In genomic region chr12:43285248-43285647, GRCh38 we compare ENCODE assay signal across 12 cellular contexts.
DNase-seq lines count a peak whose midpoint lies in the region; ATAC-seq and TF ChIP-seq lines count a peak whose summit lies in the region.
"Had no signal": no experiment of that assay in that cellular context is flagged by ENCODE, and none has a peak within 500 bp of the region (broad histone marks: within the 10 kb centered on the region; RNA-seq: fewer than 3 reads in every experiment).

No MANE protein-coding gene starts in this region.

- H3K27me3 Mint-ChIP-seq in MCF 10A (ENCODE audit: insufficient read depth, unreplicated experiment): no peaks in the 10 kb centered on the region
- H3K27me3 Mint-ChIP-seq in immature natural killer cell (ENCODE audit: low read depth in 3 of 3): no peaks in the 10 kb centered on the region
- H3K27me3 Mint-ChIP-seq in progenitor cell of endocrine pancreas: no peaks in the 10 kb centered on the region
- H3K27me3 Mint-ChIP-seq: activated CD4-positive, alpha-beta T cell treated with anti-CD3 and anti-CD28 coated beads, Interleukin-2, amount 10 ng/mL, durations not matched to agents 7 days and 5 days; brain had no signal

- POLR2A ChIA-PET in MCF 10A (lab: Yijun Ruan, JAX): interaction anchor here (0.7 to 1.3 kb wide), 3 partner anchors 21 to 802 kb away, joined by 3 read pairs; no protein-coding TSS in a partner anchor

- in situ Hi-C loops in KBM-7 (cut with MboI; ENCODE audit: low pct_unique_long_range_greater_than_20kb, low sequenced_read_pairs): no loop called here

- ATAC-seq in HG03025 (IDR thresholded peaks at IDR 0.05; ENCODE audit: low FRiP score, unreplicated experiment): peak; percentile 52

- H3K36me3 Mint-ChIP-seq in MCF 10A (ENCODE audit: insufficient read depth, unreplicated experiment): no peaks in the 10 kb centered on the region
- H3K36me3 Mint-ChIP-seq in immature natural killer cell: no peaks in the 10 kb centered on the region
- H3K36me3 Mint-ChIP-seq in progenitor cell of endocrine pancreas (ENCODE audit: insufficient read depth): no peaks in the 10 kb centered on the region
- H3K36me3 Mint-ChIP-seq: brain had no signal

- peak overlapping the region; percentile 67 for H3K27ac Mint-ChIP-seq in MCF 10A (ENCODE audit: low read depth, unreplicated experiment)
- no peak overlapping the region for H3K27ac Mint-ChIP-seq in immature natural killer cell
- no peak overlapping the region for H3K27ac Mint-ChIP-seq in progenitor cell of endocrine pancreas
- H3K27ac Mint-ChIP-seq: activated CD4-positive, alpha-beta T cell treated with anti-CD3 and anti-CD28 coated beads, Interleukin-2, amount 10 ng/mL, durations not matched to agents 7 days and 5 days had no signal

- TF ChIP-seq CTCF in MCF 10A (IDR thresholded peaks at IDR 0.05; ENCODE audit: unreplicated experiment) (no peak), progenitor cell of endocrine pancreas (IDR thresholded peaks at IDR 0.05; ENCODE audit: unreplicated experiment) (no peak)

- H3K9me3 Mint-ChIP-seq in MCF 10A (ENCODE audit: unreplicated experiment) (no peaks in the 10 kb centered on the region), immature natural killer cell (peaks cover 0 to 6% (median 0%) of the 10 kb centered on the region in 6 donors), progenitor cell of endocrine pancreas (ENCODE audit: low read depth) (no peaks in the 10 kb centered on the region)
- H3K9me3 Mint-ChIP-seq: activated CD4-positive, alpha-beta T cell treated with anti-CD3 and anti-CD28 coated beads, Interleukin-2, amount 10 ng/mL, durations not matched to agents 7 days and 5 days had no signal

- no TSS peak for BruUV-seq in MCF 10A (replicated peaks; lab: Mats Ljungman, UMichigan)

- peaks cover 19% of the 10 kb centered on the region for H3K4me1 Mint-ChIP-seq in MCF 10A (ENCODE audit: insufficient read depth, unreplicated experiment)
- H3K4me1 Mint-ChIP-seq in immature natural killer cell: no peaks in the 10 kb centered on the region
- peaks cover 36% of the 10 kb centered on the region for H3K4me1 Mint-ChIP-seq in progenitor cell of endocrine pancreas (ENCODE audit: low read depth)
- H3K4me1 Mint-ChIP-seq: activated CD4-positive, alpha-beta T cell treated with anti-CD3 and anti-CD28 coated beads, Interleukin-2, amount 10 ng/mL, durations not matched to agents 7 days and 5 days had no signal

- H3K4me3 Mint-ChIP-seq in MCF 10A (ENCODE audit: unreplicated experiment): peak overlapping the region; percentile 13
- no peak overlapping the region for H3K4me3 Mint-ChIP-seq in immature natural killer cell
- H3K4me3 Mint-ChIP-seq in progenitor cell of endocrine pancreas (ENCODE audit: low read depth): no peak overlapping the region
- H3K4me3 Mint-ChIP-seq: activated CD4-positive, alpha-beta T cell treated with anti-CD3 and anti-CD28 coated beads, Interleukin-2, amount 10 ng/mL, durations not matched to agents 7 days and 5 days had no signal

- CTCF ChIA-PET in MCF 10A (lab: Yijun Ruan, JAX): interaction anchor here (1.0 to 2.0 kb wide), 3 partner anchors 53 to 959 kb away, joined by 3 to 8 read pairs (median 3); partner anchors contain the start of genes PPHLN1 and ZCRB1

- intact Hi-C loops in MCF 10A (cut with micrococcal nuclease): loop anchor here (1.0 kb wide), 1 partner anchor 54 kb away; no protein-coding TSS in a partner anchor

- DNase-seq in EL (peak; percentile 95), MCF 10A (ENCODE audit: unreplicated experiment) (peak; percentile 79), myocyte (ENCODE audit: low read depth) (peak; percentile 45), LoVo (ENCODE audit: low spot score) (no peak), immature natural killer cell (no peak), progenitor cell of endocrine pancreas (ENCODE audit: low spot score, unreplicated experiment) (no peak), KBM-7 (no peak)
- DNase-seq: activated CD4-positive, alpha-beta T cell treated with anti-CD3 and anti-CD28 coated beads, Interleukin-2, amount 10 ng/mL, durations not matched to agents 7 days and 5 days; Calu3; NCI-H187 treated with DMSO at 0.1 percent for 48 hours had no signal

Comparison
In these comparisons a context has a peak if more than half of its experiments do, and no peak if none do; other contexts are left out.
1. DNase-seq: peak in EL (single experiment), MCF 10A (single experiment) and myocyte (single experiment); none in LoVo (single experiment), immature natural killer cell (0 of 3), progenitor cell of endocrine pancreas (single experiment) and KBM-7 (single experiment).